ENCODE assay signal across 12 cellular contexts in genomic region chr5:14668247-14668646, GRCh38. TPM values are rescaled to one million over a fixed set of nuclear protein-coding genes. Genes with fewer than 3 reads are reported as not detected.
DNase-seq lines count a peak whose midpoint lies in the region; ATAC-seq, FAIRE-seq and TF ChIP-seq lines count a peak whose summit lies in the region.
"Had no signal": no experiment of that assay in that cellular context is flagged by ENCODE, and none has a peak within 500 bp of the region (broad histone marks: within the 10 kb centered on the region; RNA-seq: fewer than 3 reads in every experiment).

No MANE protein-coding gene starts in this region.

- H3K9me3 ChIP-seq in keratinocyte (ENCODE audit: control insufficient read depth, low read depth, low read length), result no peaks in the 10 kb centered on the region
- H3K9me3 ChIP-seq in adrenal gland (replicated peaks in 1 of 3), result no peaks in the 10 kb centered on the region
- no peaks in the 10 kb centered on the region for H3K9me3 ChIP-seq in MG63
- H3K9me3 ChIP-seq: ascending aorta, esophagus squamous epithelium, vagina had no signal

- H3K9me3 Mint-ChIP-seq in activated CD8-positive, alpha-beta memory T cell treated with anti-CD3 and anti-CD28 coated beads, Interleukin-2, amount 10 ng/mL, durations not matched to agents 7 days and 5 days (ENCODE audit: low read depth), result no peaks in the 10 kb centered on the region

- 80 to 91% (median 88%) methylated on average over 3 to 4 of the region's 4 CpGs for WGBS in adrenal gland, 4 donors

- ATAC-seq in activated CD8-positive, alpha-beta memory T cell treated with anti-CD3 and anti-CD28 coated beads, Interleukin-2, amount 10 ng/mL, durations not matched to agents 7 days and 5 days, result peak; percentile 3
- ATAC-seq in GM18520 (IDR thresholded peaks at IDR 0.05; ENCODE audit: unreplicated experiment), result no peak

- FAIRE-seq in keratinocyte (lab: Jason Lieb, UNC), result no peak
- FAIRE-seq: islet of Langerhans had no signal

- no peak for TF ChIP-seq POLR2A in adrenal gland (IDR thresholded peaks at IDR 0.05)

- intact Hi-C loops in adrenal gland (cut with DNase I), result no loop called here

- H4K20me1 ChIP-seq in keratinocyte (ENCODE audit: control insufficient read depth, extremely low read depth, insufficient read depth, low read length), result peaks cover 5% of the 10 kb centered on the region

- H3K36me3 ChIP-seq in keratinocyte (ENCODE audit: control insufficient read depth in 2 of 2, extremely low read depth in 1 of 2, insufficient read depth in 2 of 2, low read length in 2 of 2) (peaks cover 0 to 5% of the 10 kb centered on the region in 2 experiments), adrenal gland (replicated peaks in 1 of 2) (no peaks in the 10 kb centered on the region), MG63 (peaks cover 28% of the 10 kb centered on the region)
- H3K36me3 ChIP-seq: ascending aorta, vagina had no signal

- H3K79me2 ChIP-seq in keratinocyte (ENCODE audit: control insufficient read depth, insufficient read depth, low read length), result peaks cover 78% of the 10 kb centered on the region

- dilution Hi-C loops in keratinocyte (cut with MboI; ENCODE audit: extremely low pct_ligation_motif_present, low sequenced_read_pairs), result no loop called here

- H3K27me3 ChIP-seq in keratinocyte (ENCODE audit: control insufficient read depth, extremely low read depth, insufficient read depth, low read length) (no peaks in the 10 kb centered on the region), adrenal gland (no peaks in the 10 kb centered on the region), MG63 (no peaks in the 10 kb centered on the region)
- H3K27me3 ChIP-seq: ascending aorta, esophagus squamous epithelium, vagina had no signal

- no peak for TF ChIP-seq CTCF in keratinocyte (optimal IDR thresholded peaks at IDR 0.05 in 1 of 3, IDR thresholded peaks at IDR 0.05 in 1 of 3, conservative IDR thresholded peaks at IDR 0.05 in 1 of 3; ENCODE audit: extremely low read depth in 1 of 3, insufficient read depth in 2 of 3, low read length in 3 of 3)
- TF ChIP-seq CTCF in adrenal gland (IDR thresholded peaks at IDR 0.05), result no peak

- H3K36me3 Mint-ChIP-seq in activated CD8-positive, alpha-beta memory T cell treated with anti-CD3 and anti-CD28 coated beads, Interleukin-2, amount 10 ng/mL, durations not matched to agents 7 days and 5 days, result peaks cover 36% of the 10 kb centered on the region

- peak overlapping the region; percentile 96 for H3K4me3 Mint-ChIP-seq in activated CD8-positive, alpha-beta memory T cell treated with anti-CD3 and anti-CD28 coated beads, Interleukin-2, amount 10 ng/mL, durations not matched to agents 7 days and 5 days

- H3K4me3 ChIP-seq in keratinocyte (ENCODE audit: control insufficient read depth in 2 of 3, extremely low read depth in 1 of 3, insufficient read depth in 2 of 3, low read depth in 1 of 3, low read length in 3 of 3) (no peak overlapping the region), adrenal gland (no peak overlapping the region), MG63 (no peak overlapping the region)
- H3K4me3 ChIP-seq: esophagus squamous epithelium, vagina had no signal

- peak overlapping the region; percentile 22 for H3K27ac ChIP-seq in keratinocyte (ENCODE audit: control insufficient read depth, insufficient read depth, low read length)
- no peak overlapping the region for H3K27ac ChIP-seq in adrenal gland
- H3K27ac ChIP-seq: vagina had no signal

- H3K27ac Mint-ChIP-seq in activated CD8-positive, alpha-beta memory T cell treated with anti-CD3 and anti-CD28 coated beads, Interleukin-2, amount 10 ng/mL, durations not matched to agents 7 days and 5 days, result peak overlapping the region; percentile 94

- no peaks in the 10 kb centered on the region for H3K27me3 Mint-ChIP-seq in activated CD8-positive, alpha-beta memory T cell treated with anti-CD3 and anti-CD28 coated beads, Interleukin-2, amount 10 ng/mL, durations not matched to agents 7 days and 5 days

- H3K4me1 ChIP-seq in keratinocyte (ENCODE audit: control insufficient read depth, extremely low read depth, insufficient read depth, low read length) (peaks cover 61% of the 10 kb centered on the region), adrenal gland (replicated peaks in 1 of 2) (peaks cover 16 to 57% of the 10 kb centered on the region in 2 donors)

- peaks cover 2% of the 10 kb centered on the region for H3K9me1 ChIP-seq in keratinocyte (ENCODE audit: control insufficient read depth, extremely low read depth, insufficient read depth, low read length)

- no peak overlapping the region for H3K9ac ChIP-seq in keratinocyte (ENCODE audit: control insufficient read depth, extremely low read depth, insufficient read depth, low read length)

- H2AFZ ChIP-seq in keratinocyte (ENCODE audit: control insufficient read depth, low read length), result no peak overlapping the region

- peak; percentile 35 for DNase-seq in stimulated activated naive CD4-positive, alpha-beta T cell treated with Interleukin-2 at 50 U/mL for 16 hours (lab: John Stamatoyannopoulos, UW)
- DNase-seq in stimulated activated naive CD4-positive, alpha-beta T cell (lab: John Stamatoyannopoulos, UW), result no peak
- peak; percentile 83 for DNase-seq in activated CD8-positive, alpha-beta memory T cell treated with anti-CD3 and anti-CD28 coated beads, Interleukin-2, amount 10 ng/mL, durations not matched to agents 7 days and 5 days
- no peak for DNase-seq in keratinocyte (ENCODE audit: low read depth, low spot score)
- DNase-seq in adrenal gland, result no peak
- no peak for DNase-seq in MG63
- DNase-seq in NOMO-1 (lab: John Stamatoyannopoulos, UW; ENCODE audit: unreplicated experiment in 2 of 2), result no peak
- DNase-seq: esophagus squamous epithelium had no signal

- peak overlapping the region; percentile 4 for H3K4me2 ChIP-seq in keratinocyte (ENCODE audit: control insufficient read depth, extremely low read depth, insufficient read depth, low read depth, low read length)

- H3K4me1 Mint-ChIP-seq in activated CD8-positive, alpha-beta memory T cell treated with anti-CD3 and anti-CD28 coated beads, Interleukin-2, amount 10 ng/mL, durations not matched to agents 7 days and 5 days, result peaks cover 70% of the 10 kb centered on the region

- CTCF ChIA-PET in activated CD8-positive, alpha-beta memory T cell treated with anti-CD3 and anti-CD28 coated beads, Interleukin-2, amount 10 ng/mL, durations not matched to agents 7 days and 5 days (lab: Charles Lee), result interaction anchor here (0.6 to 3.4 kb wide), 4 partner anchors 8 to 20 kb away, joined by 3 to 24 read pairs (median 12); no protein-coding TSS in a partner anchor

RNA-seq across cellular contexts. Expression of gene OTULIN, which starts 3.7 kb away (rescaled TPM):
- 100 to 1,000 TPM in 1 of 2 experiments, 10 to 100 TPM in 1; 87.8 to 123 TPM for total RNA-seq in activated CD8-positive, alpha-beta memory T cell treated with anti-CD3 and anti-CD28 coated beads, Interleukin-2, amount 10 ng/mL, durations not matched to agents 7 days and 5 days
- polyA plus RNA-seq in keratinocyte, result 14.7 to 18.4 TPM (median 18.3 TPM) in 3 replicates
- polyA plus RNA-seq in keratinocyte (2011; ENCODE audit: low read depth), result 74.9 TPM
- polyA plus RNA-seq in keratinocyte (2011; cell fraction: cytosol; rRNA removed), result 12.3 and 13.3 TPM in 2 replicates
- polyA plus RNA-seq in keratinocyte (2011; cell fraction: nucleus; rRNA removed), result 18.5 and 18.9 TPM in 2 replicates
- polyA plus RNA-seq in keratinocyte (2012; ENCODE audit: low replicate concordance), result 14.5 and 15.8 TPM in 2 replicates
- polyA minus RNA-seq in keratinocyte, result 9.5 to 33.1 TPM (median 29.2 TPM) in 3 replicates
- polyA minus RNA-seq in keratinocyte (2011; cell fraction: cytosol; rRNA and poly(A)+ RNA removed), result 28.0 TPM
- 14.6 and 28.2 TPM in 2 replicates for polyA minus RNA-seq in keratinocyte (2011; cell fraction: nucleus; rRNA and poly(A)+ RNA removed)
- 10 to 100 TPM in 7 of 8 donors, 1 to 10 TPM in 1; 5.6 to 40.8 (median 22.1) TPM for total RNA-seq in adrenal gland
- 1 to 10 TPM; 2.8 to 6.4 (median 5.0) TPM for polyA plus RNA-seq in adrenal gland
- total RNA-seq in MG63 (2014; rRNA removed; shearing (Covaris generic); ENCODE audit: low replicate concordance), result 19.1 and 71.5 TPM in 2 replicates

Comparison
In these comparisons a context has a peak if more than half of its experiments do, and no peak if none do; other contexts are left out.
1. DNase-seq: peak in stimulated activated naive CD4-positive, alpha-beta T cell treated with Interleukin-2 at 50 U/mL for 16 hours (single experiment) and activated CD8-positive, alpha-beta memory T cell treated with anti-CD3 and anti-CD28 coated beads, Interleukin-2, amount 10 ng/mL, durations not matched to agents 7 days and 5 days (single experiment); none in stimulated activated naive CD4-positive, alpha-beta T cell (0 of 6), keratinocyte (single experiment), adrenal gland (0 of 7), MG63 (single experiment) and NOMO-1 (0 of 2).